In the genomic region with DNA sequence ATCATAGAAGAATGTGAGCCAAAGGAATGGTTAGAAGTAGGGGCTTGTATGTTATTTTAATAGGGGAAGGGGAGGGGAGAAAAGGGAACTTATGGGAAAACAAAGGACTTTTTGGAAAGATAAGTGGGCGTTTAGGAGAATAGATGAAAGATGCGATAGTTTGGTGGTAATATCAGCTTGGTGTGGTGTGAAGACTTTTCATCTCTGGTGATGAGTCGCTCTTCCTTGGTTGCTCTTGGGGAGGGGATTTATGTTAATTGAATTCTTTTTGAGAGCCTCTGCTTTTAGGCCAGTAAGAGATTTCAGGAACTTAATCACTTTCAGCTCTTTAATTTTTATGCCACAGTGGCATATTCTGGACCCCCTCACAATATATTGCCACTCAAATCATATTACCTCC, we compare ENCODE assay signal across 19 cellular contexts. TPM values are rescaled to one million over a fixed set of nuclear protein-coding genes. Genes with fewer than 3 reads are reported as not detected.
DNase-seq lines count a peak whose midpoint lies in the region; ATAC-seq, FAIRE-seq and TF ChIP-seq lines count a peak whose summit lies in the region.
"Had no signal": no experiment of that assay in that cellular context is flagged by ENCODE, and none has a peak within 500 bp of the region (broad histone marks: within the 10 kb centered on the region; RNA-seq: fewer than 3 reads in every experiment).

No MANE protein-coding gene starts in this region.

- BruUV-seq in OCI-LY7 (replicated peaks; lab: Mats Ljungman, UMichigan), result no TSS peak

- intact Hi-C loops in OCI-LY7 (cut with micrococcal nuclease; ENCODE audit: unreplicated experiment), result no loop called here

- H3K4me1 Mint-ChIP-seq in activated CD8-positive, alpha-beta memory T cell treated with anti-CD3 and anti-CD28 coated beads, Interleukin-2, amount 10 ng/mL, durations not matched to agents 7 days and 5 days, result peaks cover 83% of the 10 kb centered on the region
- H3K4me1 Mint-ChIP-seq in astrocyte (ENCODE audit: low read depth, unreplicated experiment) (peaks cover 11% of the 10 kb centered on the region), HFFc6 (ENCODE audit: low read depth) (peaks cover 20% of the 10 kb centered on the region)
- H3K4me1 Mint-ChIP-seq in stimulated activated naive B cell treated with anti-CD40 and anti-IgM and Interleukin-4, amounts not matched to agents 10 μg/mL and 1 μg/mL and 100 μg/mL, for 72 hours, result peaks cover 46 to 79% of the 10 kb centered on the region in 2 donors

- POLR2A ChIA-PET in OCI-LY7 (lab: Charles Lee), result interaction anchor here (0.5 to 2.3 kb wide), 8 partner anchors 8 to 203 kb away, joined by 3 to 7 read pairs (median 4); no protein-coding TSS in a partner anchor

- H3K9me3 Mint-ChIP-seq in activated CD8-positive, alpha-beta memory T cell treated with anti-CD3 and anti-CD28 coated beads, Interleukin-2, amount 10 ng/mL, durations not matched to agents 7 days and 5 days (ENCODE audit: low read depth), result no peaks in the 10 kb centered on the region
- H3K9me3 Mint-ChIP-seq in astrocyte (ENCODE audit: unreplicated experiment) (no peaks in the 10 kb centered on the region), HFFc6 (no peaks in the 10 kb centered on the region)
- no peaks in the 10 kb centered on the region for H3K9me3 Mint-ChIP-seq in stimulated activated naive B cell treated with anti-CD40 and anti-IgM and Interleukin-4, amounts not matched to agents 10 μg/mL and 1 μg/mL and 100 μg/mL, for 72 hours

- H3K9ac ChIP-seq in OCI-LY3 (ENCODE audit: low read length) (no peak overlapping the region), astrocyte (ENCODE audit: low read length) (no peak overlapping the region)
- H3K9ac ChIP-seq: GM23248 had no signal

- H3K9me2 ChIP-seq in OCI-LY7 (ENCODE audit: insufficient read depth, low read length), result no peaks in the 10 kb centered on the region

- peaks cover 57% of the 10 kb centered on the region for H3K79me2 ChIP-seq in OCI-LY3 (ENCODE audit: low read length)
- peaks cover 18% of the 10 kb centered on the region for H3K79me2 ChIP-seq in astrocyte (ENCODE audit: insufficient read depth, low read length)
- peaks cover 55% of the 10 kb centered on the region for H3K79me2 ChIP-seq in OCI-LY7 (ENCODE audit: insufficient read depth, low read depth, low read length)

- TF ChIP-seq CTCF in OCI-LY3 (IDR thresholded peaks at IDR 0.05; ENCODE audit: low read depth, low read length) (no peak), astrocyte (IDR thresholded peaks at IDR 0.05; ENCODE audit: insufficient read depth, low read depth, low read length) (no peak), GM13976 (IDR thresholded peaks at IDR 0.05; ENCODE audit: borderline replicate concordance, control extremely low read depth, extremely low read depth, insufficient read depth, missing control alignments) (no peak), HFFc6 (IDR thresholded peaks at IDR 0.05) (no peak), OCI-LY7 (conservative IDR thresholded peaks at IDR 0.05; ENCODE audit: low read length) (no peak)

- H2AFZ ChIP-seq in OCI-LY3 (ENCODE audit: low read depth, low read length), result no peak overlapping the region
- H2AFZ ChIP-seq in astrocyte (ENCODE audit: low read depth, low read length), result no peak overlapping the region
- no peak overlapping the region for H2AFZ ChIP-seq in OCI-LY7 (ENCODE audit: low read length)
- H2AFZ ChIP-seq: GM23248 had no signal

- H3K9me3 ChIP-seq in OCI-LY3 (ENCODE audit: insufficient read depth, low read length) (no peaks in the 10 kb centered on the region), astrocyte (ENCODE audit: insufficient read depth, low read depth, low read length) (no peaks in the 10 kb centered on the region), OCI-LY7 (ENCODE audit: low read length) (no peaks in the 10 kb centered on the region)
- H3K9me3 ChIP-seq: breast epithelium, SJCRH30 had no signal

- DNase-seq in activated CD8-positive, alpha-beta memory T cell treated with anti-CD3 and anti-CD28 coated beads, Interleukin-2, amount 10 ng/mL, durations not matched to agents 7 days and 5 days, result no peak
- no peak for DNase-seq in activated CD8-positive, alpha-beta memory T cell treated with anti-CD3 and anti-CD28 coated beads, Interleukin-2, amount 50 U/mL, for 48 hours
- no peak for DNase-seq in astrocyte (ENCODE audit: low read depth)
- DNase-seq in stimulated activated naive B cell treated with anti-CD40 and anti-IgM and Interleukin-4, amounts not matched to agents 10 μg/mL and 1 μg/mL and 100 μg/mL, for 72 hours, result no peak
- DNase-seq in GM13976 (ENCODE audit: low spot score), result no peak
- no peak for DNase-seq in HFFc6
- DNase-seq in OCI-LY7 (ENCODE audit: low spot score), result no peak
- DNase-seq: activated CD4-positive, alpha-beta T cell treated with anti-CD3 and anti-CD28 coated beads, Interleukin-2, amount 50 U/mL, for 48 hours; activated gamma-delta T cell treated with Interleukin-2 at 50 U/mL for 16 hours; GM23248; NCI-H1417 treated with DMSO at 0.1 percent for 48 hours; NCI-H526; retina; SJCRH30; T-helper 9 cell; trophoblast cell had no signal

- CTCF ChIA-PET in activated CD8-positive, alpha-beta memory T cell treated with anti-CD3 and anti-CD28 coated beads, Interleukin-2, amount 10 ng/mL, durations not matched to agents 7 days and 5 days (lab: Charles Lee), result interaction anchor here (1.4 to 3.1 kb wide), 8 partner anchors 8 to 74 kb away, joined by 4 to 25 read pairs (median 8); no protein-coding TSS in a partner anchor
- CTCF ChIA-PET in OCI-LY7 (lab: Charles Lee; ENCODE audit: unreplicated experiment), result no interaction called here

- H3K36me3 Mint-ChIP-seq in activated CD8-positive, alpha-beta memory T cell treated with anti-CD3 and anti-CD28 coated beads, Interleukin-2, amount 10 ng/mL, durations not matched to agents 7 days and 5 days, result peaks cover 21% of the 10 kb centered on the region
- H3K36me3 Mint-ChIP-seq in astrocyte (ENCODE audit: low read depth, unreplicated experiment) (no peaks in the 10 kb centered on the region), HFFc6 (ENCODE audit: low read depth) (0 out of 2 replicates have a peak, but pooled peaks cover 5% of the 10 kb centered on the region)
- peaks cover 12 to 17% of the 10 kb centered on the region in 2 donors for H3K36me3 Mint-ChIP-seq in stimulated activated naive B cell treated with anti-CD40 and anti-IgM and Interleukin-4, amounts not matched to agents 10 μg/mL and 1 μg/mL and 100 μg/mL, for 72 hours

- H3K27me3 Mint-ChIP-seq in activated CD8-positive, alpha-beta memory T cell treated with anti-CD3 and anti-CD28 coated beads, Interleukin-2, amount 10 ng/mL, durations not matched to agents 7 days and 5 days, result no peaks in the 10 kb centered on the region
- H3K27me3 Mint-ChIP-seq in astrocyte (ENCODE audit: low read depth, unreplicated experiment) (no peaks in the 10 kb centered on the region), HFFc6 (ENCODE audit: insufficient read depth) (no peaks in the 10 kb centered on the region; the same call in 1 of the 2 replicates)
- H3K27me3 Mint-ChIP-seq in stimulated activated naive B cell treated with anti-CD40 and anti-IgM and Interleukin-4, amounts not matched to agents 10 μg/mL and 1 μg/mL and 100 μg/mL, for 72 hours, result no peaks in the 10 kb centered on the region

- H3K4me3 ChIP-seq in OCI-LY3 (ENCODE audit: low read length), result no peak overlapping the region
- H3K4me3 ChIP-seq in astrocyte (ENCODE audit: insufficient read depth, low read depth, low read length), result no peak overlapping the region
- H3K4me3 ChIP-seq in OCI-LY7 (ENCODE audit: low read depth, low read length, poor library complexity, severe bottlenecking), result no peak overlapping the region
- H3K4me3 ChIP-seq: breast epithelium, GM23248, SJCRH30 had no signal

- H3K4me3 Mint-ChIP-seq in activated CD8-positive, alpha-beta memory T cell treated with anti-CD3 and anti-CD28 coated beads, Interleukin-2, amount 10 ng/mL, durations not matched to agents 7 days and 5 days, result peak overlapping the region; percentile 70
- H3K4me3 Mint-ChIP-seq in astrocyte (ENCODE audit: unreplicated experiment) (no peak overlapping the region), HFFc6 (no peak overlapping the region)
- H3K4me3 Mint-ChIP-seq in stimulated activated naive B cell treated with anti-CD40 and anti-IgM and Interleukin-4, amounts not matched to agents 10 μg/mL and 1 μg/mL and 100 μg/mL, for 72 hours, result peak overlapping the region in 1 of 2 donors; percentile 14

- H4K20me1 ChIP-seq in OCI-LY3 (ENCODE audit: insufficient read depth, low read length) (peaks cover 11% of the 10 kb centered on the region; the same call in 1 of the 2 replicates), astrocyte (ENCODE audit: insufficient read depth, low read length) (peaks cover 14% of the 10 kb centered on the region), OCI-LY7 (ENCODE audit: insufficient read depth, low read length) (peaks cover 8% of the 10 kb centered on the region)

- H3K36me3 ChIP-seq in OCI-LY3 (replicated peaks; ENCODE audit: low read depth, low read length) (no peaks in the 10 kb centered on the region), astrocyte (ENCODE audit: insufficient read depth, low read length) (no peaks in the 10 kb centered on the region), OCI-LY7 (ENCODE audit: insufficient read depth, low read length) (peaks cover 9% of the 10 kb centered on the region; the same call in 1 of the 2 replicates)
- H3K36me3 ChIP-seq: breast epithelium, SJCRH30 had no signal

- no peak overlapping the region for H3K27ac ChIP-seq in OCI-LY3 (ENCODE audit: low read length)
- H3K27ac ChIP-seq in astrocyte (ENCODE audit: low read depth, low read length), result no peak overlapping the region
- H3K27ac ChIP-seq in OCI-LY7 (ENCODE audit: low read depth, low read length, poor library complexity, severe bottlenecking), result no peak overlapping the region
- H3K27ac ChIP-seq: breast epithelium, GM23248, SJCRH30 had no signal

- H3K4me2 ChIP-seq in OCI-LY3 (ENCODE audit: low read length) (peak overlapping the region; percentile 56; the same call in 1 of the 2 replicates), astrocyte (ENCODE audit: low read length) (no peak overlapping the region), OCI-LY7 (ENCODE audit: low read length) (no peak overlapping the region)

- FAIRE-seq in astrocyte (lab: Jason Lieb, UNC), result peak; percentile 23
- FAIRE-seq: frontal cortex had no signal

- ATAC-seq in activated CD8-positive, alpha-beta memory T cell treated with anti-CD3 and anti-CD28 coated beads, Interleukin-2, amount 10 ng/mL, durations not matched to agents 7 days and 5 days, result no peak
- ATAC-seq in stimulated activated naive B cell treated with anti-CD40 and anti-IgM and Interleukin-4, amounts not matched to agents 10 μg/mL and 1 μg/mL and 100 μg/mL, for 72 hours (replicated peaks), result no peak

- in situ Hi-C loops in GM13976 (cut with MboI; ENCODE audit: low sequenced_read_pairs, unreplicated experiment), result no loop called here

- H3K27ac Mint-ChIP-seq in activated CD8-positive, alpha-beta memory T cell treated with anti-CD3 and anti-CD28 coated beads, Interleukin-2, amount 10 ng/mL, durations not matched to agents 7 days and 5 days, result peak overlapping the region; percentile 89
- H3K27ac Mint-ChIP-seq in astrocyte (ENCODE audit: unreplicated experiment) (no peak overlapping the region), HFFc6 (no peak overlapping the region)
- H3K27ac Mint-ChIP-seq in stimulated activated naive B cell treated with anti-CD40 and anti-IgM and Interleukin-4, amounts not matched to agents 10 μg/mL and 1 μg/mL and 100 μg/mL, for 72 hours, result peak overlapping the region; percentile 62

- no peaks in the 10 kb centered on the region for H3K27me3 ChIP-seq in OCI-LY3 (ENCODE audit: low read depth, low read length)
- H3K27me3 ChIP-seq in astrocyte (ENCODE audit: insufficient read depth, low read length), result no peaks in the 10 kb centered on the region
- H3K27me3 ChIP-seq: breast epithelium, SJCRH30 had no signal

- H3K4me1 ChIP-seq in OCI-LY3 (ENCODE audit: low read length), result peaks cover 58% of the 10 kb centered on the region
- H3K4me1 ChIP-seq in astrocyte (ENCODE audit: insufficient read depth, low read length), result no peaks in the 10 kb centered on the region
- peaks cover 7% of the 10 kb centered on the region for H3K4me1 ChIP-seq in OCI-LY7 (ENCODE audit: insufficient read depth, low read length, poor library complexity, severe bottlenecking)
- H3K4me1 ChIP-seq: breast epithelium, SJCRH30 had no signal

RNA-seq across cellular contexts. Expression of a gene that starts 10.8 kb away (rescaled TPM):
- 10 to 100 TPM; 47.3 to 49.5 TPM for total RNA-seq in activated CD8-positive, alpha-beta memory T cell treated with anti-CD3 and anti-CD28 coated beads, Interleukin-2, amount 10 ng/mL, durations not matched to agents 7 days and 5 days
- total RNA-seq in astrocyte, result 10.3 and 11.1 TPM in 2 replicates
- 10 to 100 TPM in 5 of 6 experiments, 1 to 10 TPM in 1; 9.7 to 13.1 (median 11.9) TPM for total RNA-seq in HFFc6 (2021; fragmentation: NEBNext Ultra II Directional; extraction: Animal tissue kit (Norgen Biotek cat#: 25700))
- total RNA-seq in OCI-LY7 (2014; rRNA removed; shearing (Covaris generic)), result 15.7 and 21.9 TPM in 2 replicates
- total RNA-seq in OCI-LY7 (2022), result 23.3 and 27.3 TPM in 2 replicates

Comparison
In these comparisons a context has a peak if more than half of its experiments do, and no peak if none do; other contexts are left out.
1. H3K27ac Mint-ChIP-seq: peak in activated CD8-positive, alpha-beta memory T cell treated with anti-CD3 and anti-CD28 coated beads, Interleukin-2, amount 10 ng/mL, durations not matched to agents 7 days and 5 days (single experiment) and stimulated activated naive B cell treated with anti-CD40 and anti-IgM and Interleukin-4, amounts not matched to agents 10 μg/mL and 1 μg/mL and 100 μg/mL, for 72 hours (single experiment); none in astrocyte (single experiment) and HFFc6 (single experiment).